9 cellular contexts compared by ENCODE assay signal in the genomic region with DNA sequence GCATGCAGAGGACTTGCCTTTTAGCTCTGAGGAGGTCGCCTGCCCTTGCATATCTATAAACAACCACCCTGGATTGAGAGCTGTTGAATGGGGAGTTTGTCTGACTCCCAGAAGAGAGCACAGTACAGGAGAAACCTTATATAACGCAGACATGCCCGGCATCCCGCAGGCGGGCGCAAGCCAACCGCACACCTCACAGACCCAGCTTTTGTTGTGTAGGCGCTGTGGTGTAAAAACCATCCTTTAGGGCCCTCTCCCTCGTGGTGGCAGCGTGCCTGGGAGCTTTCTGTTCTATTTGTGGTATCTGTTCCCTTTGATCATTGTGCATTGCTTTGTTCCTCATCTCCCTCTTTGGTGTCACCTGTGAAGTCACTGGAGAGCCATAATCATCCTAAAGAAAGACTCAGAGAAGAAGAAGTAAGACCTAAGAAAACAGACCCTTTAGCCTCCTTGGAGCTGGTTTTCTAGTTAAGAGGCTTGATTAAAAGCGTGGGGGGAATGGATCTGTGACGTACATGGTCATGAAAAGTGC.
DNase-seq lines count a peak whose midpoint lies in the region; ATAC-seq and TF ChIP-seq lines count a peak whose summit lies in the region.
"Had no signal": no experiment of that assay in that cellular context is flagged by ENCODE, and none has a peak within 500 bp of the region (broad histone marks: within the 10 kb centered on the region; RNA-seq: fewer than 3 reads in every experiment).

No MANE protein-coding gene starts in this region.

- TF ChIP-seq CTCF in CD4-positive, alpha-beta T cell (IDR thresholded peaks at IDR 0.05) = no peak

- H3K4me1 Mint-ChIP-seq in CD4-positive, alpha-beta T cell (ENCODE audit: low read depth) = peaks cover 58% of the 10 kb centered on the region
- peaks cover 65% of the 10 kb centered on the region for H3K4me1 Mint-ChIP-seq in activated naive CD4-positive, alpha-beta T cell treated with anti-CD3 and anti-CD28 coated beads for 36 hours (ENCODE audit: low read depth)

- peak; percentile 78 for ATAC-seq in CD4-positive, alpha-beta T cell (ENCODE audit: poor library complexity)
- ATAC-seq in HG02852 (IDR thresholded peaks at IDR 0.05; ENCODE audit: unreplicated experiment) (no peak), GM21360 (IDR thresholded peaks at IDR 0.05; ENCODE audit: unreplicated experiment) (no peak)

- peak overlapping the region; percentile 56 for H3K4me3 Mint-ChIP-seq in CD4-positive, alpha-beta T cell
- peak overlapping the region; percentile 2 for H3K4me3 Mint-ChIP-seq in activated naive CD4-positive, alpha-beta T cell treated with anti-CD3 and anti-CD28 coated beads for 36 hours

- peaks cover 20% of the 10 kb centered on the region for H3K4me1 ChIP-seq in rectal smooth muscle tissue (ENCODE audit: control insufficient read depth, insufficient read depth, low read length)

- H3K27me3 Mint-ChIP-seq in CD4-positive, alpha-beta T cell = no peaks in the 10 kb centered on the region
- no peaks in the 10 kb centered on the region for H3K27me3 Mint-ChIP-seq in activated naive CD4-positive, alpha-beta T cell treated with anti-CD3 and anti-CD28 coated beads for 36 hours (ENCODE audit: low read depth)

- H3K36me3 ChIP-seq in rectal smooth muscle tissue (ENCODE audit: control insufficient read depth, insufficient read depth, low read length) = no peaks in the 10 kb centered on the region

- H3K27ac ChIP-seq in CD4-positive, alpha-beta T cell (ENCODE audit: low read depth, low read length) = no peak overlapping the region
- peak overlapping the region; percentile 43 for H3K27ac ChIP-seq in rectal smooth muscle tissue (ENCODE audit: low read depth, low read length)

- CTCF ChIA-PET in CD4-positive, alpha-beta T cell (lab: Charles Lee) = interaction anchor here (0.9 to 1.7 kb wide), 3 partner anchors 283 to 306 kb away, joined by 3 to 4 read pairs (median 4); no protein-coding TSS in a partner anchor
- CTCF ChIA-PET in activated naive CD4-positive, alpha-beta T cell treated with anti-CD3 and anti-CD28 coated beads for 36 hours (lab: Charles Lee) = interaction anchor here (0.8 to 2.8 kb wide), 6 partner anchors 36 to 306 kb away, joined by 3 to 11 read pairs (median 4); no protein-coding TSS in a partner anchor

- intact Hi-C loops in CD4-positive, alpha-beta T cell (cut with DNase I, micrococcal nuclease) = loop anchor here in 1 of 2 experiments (2.0 to 5.0 kb wide), 2 partner anchors 76 to 305 kb away; no protein-coding TSS in a partner anchor
- intact Hi-C loops in activated naive CD4-positive, alpha-beta T cell treated with anti-CD3 and anti-CD28 coated beads for 36 hours (cut with micrococcal nuclease) = loop anchor here (1.0 to 5.0 kb wide), 2 partner anchors 78 to 85 kb away; partner anchors contain the start of gene ETV6

- no peaks in the 10 kb centered on the region for H3K27me3 ChIP-seq in CD4-positive, alpha-beta T cell (ENCODE audit: control insufficient read depth, insufficient read depth, low read length)
- no peaks in the 10 kb centered on the region for H3K27me3 ChIP-seq in rectal smooth muscle tissue (ENCODE audit: control insufficient read depth, insufficient read depth, low read length)

- POLR2A ChIA-PET in CD4-positive, alpha-beta T cell (lab: Charles Lee) = interaction anchor here (0.9 to 1.8 kb wide), 9 partner anchors 10 to 306 kb away, joined by 3 to 6 read pairs (median 4); partner anchors contain the start of gene ETV6

- in situ Hi-C loops in SK-MEL-5 (cut with HindIII; ENCODE audit: low pct_unique_long_range_greater_than_20kb, low sequenced_read_pairs) = no loop called here

- no peaks in the 10 kb centered on the region for H3K9me3 Mint-ChIP-seq in CD4-positive, alpha-beta T cell
- peaks cover 3% of the 10 kb centered on the region for H3K9me3 Mint-ChIP-seq in activated naive CD4-positive, alpha-beta T cell treated with anti-CD3 and anti-CD28 coated beads for 36 hours

- no peaks in the 10 kb centered on the region for H3K9me3 ChIP-seq in CD4-positive, alpha-beta T cell (ENCODE audit: control insufficient read depth, low read length)

- H3K9ac ChIP-seq in rectal smooth muscle tissue (ENCODE audit: low read length) = no peak overlapping the region

- peak overlapping the region; percentile 67 for H3K27ac Mint-ChIP-seq in CD4-positive, alpha-beta T cell
- peak overlapping the region; percentile 2 for H3K27ac Mint-ChIP-seq in activated naive CD4-positive, alpha-beta T cell treated with anti-CD3 and anti-CD28 coated beads for 36 hours

- no peaks in the 10 kb centered on the region for H3K36me3 Mint-ChIP-seq in CD4-positive, alpha-beta T cell (ENCODE audit: low read depth)
- H3K36me3 Mint-ChIP-seq in activated naive CD4-positive, alpha-beta T cell treated with anti-CD3 and anti-CD28 coated beads for 36 hours (ENCODE audit: low read depth) = peaks cover 16% of the 10 kb centered on the region

- DNase-seq in CD4-positive, alpha-beta T cell = peak in 9 of 10 experiments; percentile 23 to 57 (median 33)
- DNase-seq in SK-MEL-5 (ENCODE audit: low read depth, low spot score) (peak; percentile 52), SIG-M5 (lab: John Stamatoyannopoulos, UW) (no peak), AG08395 (ENCODE audit: low spot score) (no peak)
- peak; percentile 79 for DNase-seq in activated naive CD4-positive, alpha-beta T cell treated with anti-CD3 and anti-CD28 coated beads for 36 hours
- DNase-seq: COR-L47 had no signal

- H3K4me3 ChIP-seq in rectal smooth muscle tissue (ENCODE audit: low read length) = no peak overlapping the region

Comparison
In these comparisons a context has a peak if more than half of its experiments do, and no peak if none do; other contexts are left out.
1. DNase-seq: peak in CD4-positive, alpha-beta T cell (9 of 10), SK-MEL-5 (single experiment) and activated naive CD4-positive, alpha-beta T cell treated with anti-CD3 and anti-CD28 coated beads for 36 hours (single experiment); none in SIG-M5 (single experiment) and AG08395 (single experiment).